27 cellular contexts compared by ENCODE assay signal in genomic region chr13:87368639-87369038, GRCh38.
"Had no signal": no experiment of that assay in that cellular context is flagged by ENCODE, and none has a peak within 500 bp of the region (broad histone marks: within the 10 kb centered on the region; RNA-seq: fewer than 3 reads in every experiment).

No MANE protein-coding gene starts in this region.

- H3K9me3 ChIP-seq: suprapubic skin, testis, thoracic aorta, thyroid gland, transverse colon, upper lobe of right lung, uterus, vagina had no signal

- DNase-seq: stimulated activated CD4-positive, alpha-beta T cell treated with anti-CD3 and anti-CD28 coated beads, Interleukin-2, amount 100 ng/mL, for 48 hours; stimulated activated CD4-positive, alpha-beta T cell treated with anti-CD3 and anti-CD28 coated beads, Interleukin-4, amount 100 ng/mL, for 1 hour; stimulated activated CD4-positive, alpha-beta T cell treated with anti-CD3 and anti-CD28 coated beads, Interleukin-4, amount 100 ng/mL, for 24 hours; stimulated activated CD4-positive, alpha-beta T cell treated with anti-CD3 and anti-CD28 coated beads, Interleukin-4, amount 100 ng/mL, for 4 hours; stimulated activated CD8-positive, alpha-beta memory T cell treated with anti-CD3 and anti-CD28 coated beads, Interleukin-4, amount 100 ng/mL, for 48 hours; stimulated activated naive B cell treated with anti-CD40 and anti-IgM and Interleukin-4, amounts not matched to agents 10 μg/mL and 1 μg/mL and 100 μg/mL, for 72 hours; stimulated activated naive CD4-positive, alpha-beta T cell; stimulated activated naive CD4-positive, alpha-beta T cell treated with Interleukin-2 at 50 U/mL for 16 hours; stimulated activated naive CD8-positive, alpha-beta T cell treated with anti-CD3 and anti-CD28 coated beads, Interleukin-15, amount 100 ng/mL, for 72 hours; stimulated activated naive CD8-positive, alpha-beta T cell treated with anti-CD3 and anti-CD28 coated beads, Interleukin-15, Interleukin-2, amounts not matched to agents 100 U/mL and 50 U/mL, for 24 hours; stomach; substantia nigra; testis; thyroid gland; tibial artery; transverse colon; trophoblast cell; upper lobe of left lung; upper lobe of right lung; uterus had no signal

- H3K36me3 ChIP-seq: stomach, suprapubic skin, thoracic aorta, thyroid gland, tibial artery, tibial nerve, transverse colon, upper lobe of left lung, upper lobe of right lung, uterus, vagina had no signal

- H3K4me3 ChIP-seq: stomach, suprapubic skin, testis, thoracic aorta, thyroid gland, tibial artery, tibial nerve, transverse colon, upper lobe of left lung, upper lobe of right lung, uterus, vagina had no signal

- ATAC-seq: stimulated activated effector memory CD8-positive, alpha-beta T cell treated with anti-CD3 and anti-CD28 coated beads, Interleukin-12 subunit alpha, Interleukin-12 subunit beta, amount 100 ng/mL, for 72 hours; stimulated activated memory B cell treated with anti-CD40 and anti-IgM and Interleukin-4, amounts not matched to agents 10 μg/mL and 1 μg/mL and 100 μg/mL, for 72 hours; stimulated activated naive B cell treated with anti-CD40 and anti-IgM and Interleukin-4, amounts not matched to agents 10 μg/mL and 1 μg/mL and 100 μg/mL, for 72 hours; stimulated activated naive CD8-positive, alpha-beta T cell treated with anti-CD3 and anti-CD28 coated beads, Interleukin-15, amount 100 ng/mL, for 72 hours; stimulated activated naive CD8-positive, alpha-beta T cell treated with anti-CD3 and anti-CD28 coated beads, Interleukin-15, Interleukin-2, amounts not matched to agents 100 U/mL and 50 U/mL, for 24 hours; upper lobe of right lung had no signal

- H3K4me1 ChIP-seq: stomach, suprapubic skin, testis, thyroid gland, tibial artery, tibial nerve, transverse colon, upper lobe of left lung, upper lobe of right lung, uterus, vagina had no signal

- FAIRE-seq: urothelium cell line had no signal

- H3K27ac ChIP-seq: stomach, suprapubic skin, testis, thoracic aorta, thyroid gland, tibial artery, tibial nerve, transverse colon, upper lobe of left lung, upper lobe of right lung, uterus, vagina had no signal
